Comparison of ENCODE assay signal across 34 cellular contexts in the genomic region with DNA sequence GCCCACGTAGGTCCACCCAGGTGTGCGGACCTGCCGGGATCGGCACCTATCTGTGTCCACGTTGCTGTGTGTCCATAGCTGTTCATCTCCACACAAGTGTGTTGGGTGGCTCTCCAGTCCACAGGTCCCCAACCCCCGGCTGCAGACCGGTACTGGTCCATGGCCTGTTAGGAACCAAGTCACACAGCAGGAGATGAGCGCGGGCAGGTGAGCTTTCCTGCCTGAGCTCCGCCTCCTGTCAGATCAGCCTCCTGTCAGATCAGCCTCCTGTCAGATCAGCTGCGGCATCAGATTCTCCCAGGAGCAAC. TPM values are rescaled to one million over a fixed set of nuclear protein-coding genes. Genes with fewer than 3 reads are reported as not detected.
"Had no signal": no experiment of that assay in that cellular context is flagged by ENCODE, and none has a peak within 500 bp of the region (broad histone marks: within the 10 kb centered on the region; RNA-seq: fewer than 3 reads in every experiment).

No MANE protein-coding gene starts in this region.

- H3K36me3 Mint-ChIP-seq: activated naive CD8-positive, alpha-beta T cell had no signal

- H3K27me3 Mint-ChIP-seq: activated CD4-positive, alpha-beta memory T cell treated with anti-CD3 and anti-CD28 coated beads, Interleukin-2, amount 10 ng/mL, durations not matched to agents 7 days and 5 days; activated naive CD8-positive, alpha-beta T cell had no signal

- H3K4me1 Mint-ChIP-seq: activated CD4-positive, alpha-beta memory T cell treated with anti-CD3 and anti-CD28 coated beads, Interleukin-2, amount 10 ng/mL, durations not matched to agents 7 days and 5 days; activated CD4-positive, alpha-beta T cell treated with anti-CD3 and anti-CD28 coated beads, Interleukin-2, amount 10 ng/mL, durations not matched to agents 7 days and 5 days; central memory CD8-positive, alpha-beta T cell; T-helper 17 cell had no signal

- H3K9me3 Mint-ChIP-seq: activated CD4-positive, alpha-beta memory T cell treated with anti-CD3 and anti-CD28 coated beads, Interleukin-2, amount 10 ng/mL, durations not matched to agents 7 days and 5 days; activated CD4-positive, alpha-beta T cell treated with anti-CD3 and anti-CD28 coated beads, Interleukin-2, amount 10 ng/mL, durations not matched to agents 7 days and 5 days; activated T-cell treated with anti-CD3 and anti-CD28 coated beads, Interleukin-2, amount 50 U/mL, for 24 hours; activated T-cell treated with anti-CD3 and anti-CD28 coated beads, Interleukin-2, amount 50 U/mL, for 72 hours; central memory CD8-positive, alpha-beta T cell; dendritic cell treated with granulocyte-macrophage colony-stimulating factor and Interleukin-4, amounts not matched to agents 40 ng/mL and 50 ng/mL, for 4 days; T-helper 2 cell treated with Interferon-gamma antibody and Interleukin-4, amounts not matched to agents 5 μg/mL and 100 μg/mL, for 36 hours had no signal

- H3K36me3 ChIP-seq: brain microvascular endothelial cell, esophagus muscularis mucosa, gastrocnemius medialis, heart left ventricle had no signal

- FAIRE-seq: astrocyte, bronchial epithelial cell had no signal

- H3K4me3 ChIP-seq: coronary artery, dorsolateral prefrontal cortex, esophagus muscularis mucosa, gastrocnemius medialis, heart left ventricle had no signal

- DNase-seq: activated CD4-positive, alpha-beta memory T cell treated with anti-CD3 and anti-CD28 coated beads, Interleukin-2, amount 10 ng/mL, durations not matched to agents 7 days and 5 days; activated CD4-positive, alpha-beta T cell treated with anti-CD3 and anti-CD28 coated beads for 4 hours; activated CD4-positive, alpha-beta T cell treated with anti-CD3 and anti-CD28 coated beads, Interleukin-2, amount 10 ng/mL, durations not matched to agents 7 days and 5 days; activated CD4-positive, alpha-beta T cell treated with anti-CD3 and anti-CD28 coated beads, Interleukin-2, amount 50 U/mL, for 4 hours; activated CD4-positive, CD25-positive, alpha-beta regulatory T cell; activated CD4-positive, CD25-positive, alpha-beta regulatory T cell treated with anti-CD3 and anti-CD28 coated beads, Interleukin-2, amount 50 U/mL, for 72 hours; activated CD8-positive, alpha-beta memory T cell treated with anti-CD3 and anti-CD28 coated beads, Interleukin-2, amount 50 U/mL, for 48 hours; activated gamma-delta T cell; activated naive CD4-positive, alpha-beta T cell treated with anti-CD3 and anti-CD28 coated beads, Interleukin-2, amount 50 U/mL, for 16 hours; activated naive CD4-positive, alpha-beta T cell treated with Interleukin-2 at 50 U/mL for 16 hours; activated T-cell treated with anti-CD3 and anti-CD28 coated beads for 4 hours; activated T-cell treated with anti-CD3 and anti-CD28 coated beads, Interleukin-2, amount 50 U/mL, for 24 hours; activated T-cell treated with anti-CD3 and anti-CD28 coated beads, Interleukin-2, amount 50 U/mL, for 72 hours; amniotic stem cell; anterior cingulate cortex; brain microvascular endothelial cell; dorsolateral prefrontal cortex; effector memory CD4-positive, alpha-beta T cell; erythroblast; foreskin keratinocyte; gastrocnemius medialis; glutamatergic neuron; T-helper 1 cell; T-helper 17 cell; T1000 had no signal

- ATAC-seq: activated T-cell treated with anti-CD3 and anti-CD28 coated beads, Interleukin-2, amount 50 U/mL, for 72 hours; foreskin keratinocyte; gastrocnemius medialis; heart left ventricle; T-helper 17 cell had no signal

- H3K27ac Mint-ChIP-seq: activated CD4-positive, alpha-beta memory T cell treated with anti-CD3 and anti-CD28 coated beads, Interleukin-2, amount 10 ng/mL, durations not matched to agents 7 days and 5 days; activated CD4-positive, alpha-beta T cell treated with anti-CD3 and anti-CD28 coated beads, Interleukin-2, amount 10 ng/mL, durations not matched to agents 7 days and 5 days; activated naive CD8-positive, alpha-beta T cell; activated T-cell treated with anti-CD3 and anti-CD28 coated beads, Interleukin-2, amount 50 U/mL, for 24 hours; activated T-cell treated with anti-CD3 and anti-CD28 coated beads, Interleukin-2, amount 50 U/mL, for 72 hours; dendritic cell treated with granulocyte-macrophage colony-stimulating factor and Interleukin-4, amounts not matched to agents 40 ng/mL and 50 ng/mL, for 4 days; T-helper 17 cell; T-helper 2 cell treated with Interferon-gamma antibody and Interleukin-4, amounts not matched to agents 5 μg/mL and 100 μg/mL, for 36 hours had no signal

- H3K4me3 Mint-ChIP-seq: activated CD4-positive, alpha-beta memory T cell treated with anti-CD3 and anti-CD28 coated beads, Interleukin-2, amount 10 ng/mL, durations not matched to agents 7 days and 5 days; activated CD4-positive, alpha-beta T cell treated with anti-CD3 and anti-CD28 coated beads, Interleukin-2, amount 10 ng/mL, durations not matched to agents 7 days and 5 days; activated naive CD8-positive, alpha-beta T cell; activated T-cell treated with anti-CD3 and anti-CD28 coated beads, Interleukin-2, amount 50 U/mL, for 24 hours; activated T-cell treated with anti-CD3 and anti-CD28 coated beads, Interleukin-2, amount 50 U/mL, for 72 hours; central memory CD8-positive, alpha-beta T cell; dendritic cell treated with granulocyte-macrophage colony-stimulating factor and Interleukin-4, amounts not matched to agents 40 ng/mL and 50 ng/mL, for 4 days; T-helper 17 cell; T-helper 2 cell treated with Interferon-gamma antibody and Interleukin-4, amounts not matched to agents 5 μg/mL and 100 μg/mL, for 36 hours had no signal

- H3K9me3 ChIP-seq: esophagus muscularis mucosa, gastrocnemius medialis, heart left ventricle had no signal

- H3K4me1 ChIP-seq: esophagus muscularis mucosa, foreskin keratinocyte, gastrocnemius medialis, heart left ventricle had no signal

- H3K27ac ChIP-seq: brain microvascular endothelial cell, coronary artery, dorsolateral prefrontal cortex, esophagus muscularis mucosa, foreskin keratinocyte, gastrocnemius medialis, heart left ventricle had no signal

RNA-seq across cellular contexts. Expression of a gene that starts 18.9 kb away (rescaled TPM):
- total RNA-seq: activated CD4-positive, alpha-beta memory T cell treated with anti-CD3 and anti-CD28 coated beads, Interleukin-2, amount 10 ng/mL, durations not matched to agents 7 days and 5 days; bronchial epithelial cell; foreskin keratinocyte had no signal
- polyA plus RNA-seq: foreskin keratinocyte had no signal
